25 cellular contexts compared by ENCODE assay signal in the genomic region with DNA sequence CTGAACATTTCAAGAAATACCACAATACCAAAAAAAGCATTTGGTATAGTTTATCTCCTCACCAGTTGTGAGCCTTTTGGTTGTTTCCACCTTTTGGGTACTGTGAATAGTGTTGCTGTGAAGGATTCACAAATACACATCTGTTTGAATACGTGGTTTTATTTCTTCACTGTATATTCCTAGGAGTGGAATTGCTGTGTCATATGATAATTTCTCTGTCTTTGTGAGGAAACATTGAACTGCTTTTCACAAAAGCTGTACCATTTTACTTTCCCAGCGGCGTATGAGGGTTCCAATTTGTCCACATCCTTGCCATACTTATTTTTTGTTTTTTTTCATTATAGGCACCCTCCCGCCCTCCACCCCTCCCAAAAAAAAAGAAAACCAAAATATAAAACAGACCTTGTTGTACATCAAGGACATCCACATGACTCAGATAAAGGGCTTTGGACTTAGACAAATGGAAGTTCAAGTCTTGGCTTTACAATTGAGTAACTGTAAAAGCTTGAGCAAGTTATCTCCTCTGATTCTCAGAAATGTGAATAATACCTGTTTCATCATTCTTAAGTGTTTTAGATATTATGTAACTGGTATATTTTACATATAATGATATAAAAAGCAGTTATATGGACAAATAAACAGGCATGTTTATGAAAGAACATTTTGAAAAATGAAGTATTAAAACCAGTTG.
"Had no signal": no experiment of that assay in that cellular context is flagged by ENCODE, and none has a peak within 500 bp of the region (broad histone marks: within the 10 kb centered on the region; RNA-seq: fewer than 3 reads in every experiment).

No MANE protein-coding gene starts in this region.

- H3K27me3 ChIP-seq: cardiac muscle cell, colonic mucosa, suprapubic skin, tibial artery, upper lobe of right lung had no signal

- ATAC-seq: activated CD8-positive, alpha-beta T cell treated with anti-CD3 and anti-CD28 coated beads for 36 hours; activated T-cell treated with anti-CD3 and anti-CD28 coated beads, Interleukin-2, amount 50 U/mL, for 4 hours; activated T-helper 17 cell treated with anti-CD3 and anti-CD28 coated beads, Interleukin-2, amount 50 U/mL, for 72 hours; right cardiac atrium; T-helper 17 cell; upper lobe of right lung had no signal

- H3K9me3 ChIP-seq: colonic mucosa, left ventricle myocardium inferior, suprapubic skin, tibial artery, upper lobe of right lung had no signal

- H3K4me3 Mint-ChIP-seq: activated B cell treated with CpG ODN at 0.5 μM for 24 hours; activated CD8-positive, alpha-beta T cell treated with anti-CD3 and anti-CD28 coated beads for 36 hours; activated T-cell treated with anti-CD3 and anti-CD28 coated beads, Interleukin-2, amount 50 U/mL, for 4 hours; activated T-helper 17 cell treated with anti-CD3 and anti-CD28 coated beads, Interleukin-2, amount 50 U/mL, for 72 hours; nephron; T-helper 17 cell had no signal

- H3K27me3 Mint-ChIP-seq: activated B cell treated with CpG ODN at 0.5 μM for 24 hours; activated CD8-positive, alpha-beta T cell treated with anti-CD3 and anti-CD28 coated beads for 36 hours; activated T-helper 17 cell treated with anti-CD3 and anti-CD28 coated beads, Interleukin-2, amount 50 U/mL, for 72 hours; T-helper 17 cell had no signal

- H3K27ac Mint-ChIP-seq: activated B cell treated with CpG ODN at 0.5 μM for 24 hours; activated CD8-positive, alpha-beta T cell treated with anti-CD3 and anti-CD28 coated beads for 36 hours; activated T-helper 17 cell treated with anti-CD3 and anti-CD28 coated beads, Interleukin-2, amount 50 U/mL, for 72 hours; nephron; T-helper 17 cell had no signal

- H3K4me1 ChIP-seq: colonic mucosa, suprapubic skin, upper lobe of right lung had no signal

- H3K36me3 ChIP-seq: cardiac muscle cell, colonic mucosa, left ventricle myocardium inferior, suprapubic skin, upper lobe of right lung had no signal

- DNase-seq: activated B cell treated with CpG ODN at 0.5 μM for 24 hours; activated CD4-positive, alpha-beta T cell treated with anti-CD3 and anti-CD28 coated beads, Interleukin-2, amount 50 U/mL, for 1 hour; activated CD8-positive, alpha-beta T cell treated with anti-CD3 and anti-CD28 coated beads for 36 hours; activated gamma-delta T cell treated with Interleukin-2 at 50 U/mL for 16 hours; activated naive CD4-positive, alpha-beta T cell treated with anti-CD3 and anti-CD28 coated beads, Interleukin-2, amount 50 U/mL, for 16 hours; activated T-cell treated with anti-CD3 and anti-CD28 coated beads, Interleukin-2, amount 50 U/mL, for 4 hours; cerebellar nuclear complex; colonic mucosa; effector memory CD4-positive, alpha-beta T cell; erythroblast; foreskin melanocyte; islet precursor cell; left ventricle myocardium inferior; posterior cingulate gyrus; right cardiac atrium; stimulated activated CD4-positive, alpha-beta T cell treated with anti-CD3 and anti-CD28 coated beads, Interleukin-15, amount 100 ng/mL, for 24 hours; stimulated activated CD4-positive, alpha-beta T cell treated with anti-CD3 and anti-CD28 coated beads, Interleukin-2, amount 100 ng/mL, for 24 hours; stimulated activated naive CD4-positive, alpha-beta T cell; T-helper 17 cell; tibial artery; upper lobe of right lung had no signal

- H3K9me3 Mint-ChIP-seq: activated B cell treated with CpG ODN at 0.5 μM for 24 hours; activated CD8-positive, alpha-beta T cell treated with anti-CD3 and anti-CD28 coated beads for 36 hours; activated T-cell treated with anti-CD3 and anti-CD28 coated beads, Interleukin-2, amount 50 U/mL, for 4 hours; activated T-helper 17 cell treated with anti-CD3 and anti-CD28 coated beads, Interleukin-2, amount 50 U/mL, for 72 hours; nephron had no signal

- H3K4me3 ChIP-seq: cardiac muscle cell, colonic mucosa, left ventricle myocardium inferior, suprapubic skin, tibial artery, upper lobe of right lung had no signal

- H3K4me1 Mint-ChIP-seq: activated B cell treated with CpG ODN at 0.5 μM for 24 hours had no signal

- H3K27ac ChIP-seq: cardiac muscle cell, colonic mucosa, left ventricle myocardium inferior, suprapubic skin, tibial artery, upper lobe of right lung had no signal
